Comparison of ENCODE assay signal across 1 cellular context in the genomic region with DNA sequence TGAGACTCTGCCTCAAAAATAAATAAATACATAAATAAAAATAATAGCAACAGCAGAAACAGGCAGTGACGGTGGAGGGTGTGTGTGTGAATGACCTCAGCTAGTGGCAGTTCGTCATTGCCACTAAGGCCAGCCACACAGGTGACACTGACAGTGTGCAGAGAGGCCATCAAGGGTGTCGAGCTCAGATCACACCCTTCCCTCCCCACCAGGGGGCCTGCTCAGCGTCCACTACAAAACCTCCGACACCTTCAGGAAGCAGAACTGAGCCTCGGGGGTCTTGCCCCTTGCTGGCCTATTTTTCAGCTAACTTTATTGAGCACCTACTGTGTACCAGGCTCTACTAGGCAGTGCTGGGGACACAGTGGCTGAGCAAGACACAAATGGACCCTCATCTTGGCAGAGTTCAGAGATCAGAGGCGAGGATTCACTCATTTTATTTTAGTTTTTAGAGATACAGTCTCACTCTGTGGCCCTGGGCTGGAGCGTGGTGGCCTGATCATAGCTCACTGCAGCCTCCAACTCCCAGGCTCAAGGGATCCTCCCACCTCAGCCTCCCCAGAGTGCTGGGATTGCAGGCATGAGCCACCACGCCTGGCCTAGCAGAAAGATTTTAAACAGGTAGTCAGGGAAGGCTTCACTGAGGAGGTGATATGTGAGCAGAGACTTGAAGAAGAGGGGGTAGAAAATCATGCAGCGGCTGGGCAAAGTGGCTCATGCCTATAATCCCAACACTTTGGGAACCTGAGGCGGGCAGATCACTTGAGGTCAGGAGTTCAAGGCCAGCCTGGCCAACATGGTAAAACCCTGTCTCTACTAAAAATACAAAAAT.
A peak's percentile ranks its signal among the peaks of the same experiment; 100 is the strongest.
TF ChIP-seq lines count a peak whose summit lies in the region.

No MANE protein-coding gene starts in this region.

TF ChIP-seq in HepG2, 621 proteins besides CTCF, POLR2A, EP300 and RAD21 (continued from another document and continues in another):
- TF ChIP-seq ZNF318 (CRISPR knock-in tag; IDR thresholded peaks at IDR 0.05), result no peak
- TF ChIP-seq ZNF460 (CRISPR knock-in tag; IDR thresholded peaks at IDR 0.05; ENCODE audit: borderline replicate concordance), result no peak
- no peak for TF ChIP-seq HES4 (CRISPR knock-in tag; IDR thresholded peaks at IDR 0.05; ENCODE audit: borderline replicate concordance)
- TF ChIP-seq USF2 (IDR thresholded peaks at IDR 0.05; ENCODE audit: low read depth, low read length), result no peak
- TF ChIP-seq USF2 (CRISPR knock-in tag; IDR thresholded peaks at IDR 0.05; ENCODE audit: borderline replicate concordance), result no peak
- no peak for TF ChIP-seq ZNF296 (CRISPR knock-in tag; conservative IDR thresholded peaks at IDR 0.05)
- TF ChIP-seq ZNF552 (CRISPR knock-in tag; IDR thresholded peaks at IDR 0.05; ENCODE audit: borderline replicate concordance), result no peak
- TF ChIP-seq CENPBD1 (CRISPR knock-in tag; IDR thresholded peaks at IDR 0.05; ENCODE audit: borderline replicate concordance, low read depth), result no peak
- no peak for TF ChIP-seq ZNF572 (CRISPR knock-in tag; IDR thresholded peaks at IDR 0.05)
- TF ChIP-seq CC2D1A (CRISPR knock-in tag; IDR thresholded peaks at IDR 0.05), result no peak
- no peak for TF ChIP-seq SOX13 (IDR thresholded peaks at IDR 0.05)
- TF ChIP-seq SOX13 (CRISPR knock-in tag; conservative IDR thresholded peaks at IDR 0.05 in 1 of 2, IDR thresholded peaks at IDR 0.05 in 1 of 2), result no peak
- no peak for TF ChIP-seq NPAS2 (CRISPR knock-in tag; IDR thresholded peaks at IDR 0.05; ENCODE audit: borderline replicate concordance)
- TF ChIP-seq ZNF275 (CRISPR knock-in tag; IDR thresholded peaks at IDR 0.05; ENCODE audit: borderline replicate concordance), result no peak
- TF ChIP-seq SKIL (CRISPR knock-in tag; IDR thresholded peaks at IDR 0.05; ENCODE audit: borderline replicate concordance), result no peak
- no peak for TF ChIP-seq ZNF343 (CRISPR knock-in tag; IDR thresholded peaks at IDR 0.05)
- no peak for TF ChIP-seq ZNF33A (CRISPR knock-in tag; IDR thresholded peaks at IDR 0.05; ENCODE audit: borderline replicate concordance)
- no peak for TF ChIP-seq CERS6 (CRISPR knock-in tag; IDR thresholded peaks at IDR 0.05)
- TF ChIP-seq, protein P1, sequence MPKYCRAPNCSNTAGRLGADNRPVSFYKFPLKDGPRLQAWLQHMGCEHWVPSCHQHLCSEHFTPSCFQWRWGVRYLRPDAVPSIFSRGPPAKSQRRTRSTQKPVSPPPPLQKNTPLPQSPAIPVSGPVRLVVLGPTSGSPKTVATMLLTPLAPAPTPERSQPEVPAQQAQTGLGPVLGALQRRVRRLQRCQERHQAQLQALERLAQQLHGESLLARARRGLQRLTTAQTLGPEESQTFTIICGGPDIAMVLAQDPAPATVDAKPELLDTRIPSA (CRISPR knock-in tag; IDR thresholded peaks at IDR 0.05; ENCODE audit: borderline replicate concordance), result no peak
- TF ChIP-seq, protein P2, sequence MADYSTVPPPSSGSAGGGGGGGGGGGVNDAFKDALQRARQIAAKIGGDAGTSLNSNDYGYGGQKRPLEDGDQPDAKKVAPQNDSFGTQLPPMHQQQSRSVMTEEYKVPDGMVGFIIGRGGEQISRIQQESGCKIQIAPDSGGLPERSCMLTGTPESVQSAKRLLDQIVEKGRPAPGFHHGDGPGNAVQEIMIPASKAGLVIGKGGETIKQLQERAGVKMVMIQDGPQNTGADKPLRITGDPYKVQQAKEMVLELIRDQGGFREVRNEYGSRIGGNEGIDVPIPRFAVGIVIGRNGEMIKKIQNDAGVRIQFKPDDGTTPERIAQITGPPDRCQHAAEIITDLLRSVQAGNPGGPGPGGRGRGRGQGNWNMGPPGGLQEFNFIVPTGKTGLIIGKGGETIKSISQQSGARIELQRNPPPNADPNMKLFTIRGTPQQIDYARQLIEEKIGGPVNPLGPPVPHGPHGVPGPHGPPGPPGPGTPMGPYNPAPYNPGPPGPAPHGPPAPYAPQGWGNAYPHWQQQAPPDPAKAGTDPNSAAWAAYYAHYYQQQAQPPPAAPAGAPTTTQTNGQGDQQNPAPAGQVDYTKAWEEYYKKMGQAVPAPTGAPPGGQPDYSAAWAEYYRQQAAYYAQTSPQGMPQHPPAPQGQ (CRISPR knock-in tag; IDR thresholded peaks at IDR 0.05; ENCODE audit: borderline replicate concordance), result no peak
- TF ChIP-seq SIN3B (IDR thresholded peaks at IDR 0.05; ENCODE audit: low read length), result no peak
- TF ChIP-seq AKAP8 (CRISPR knock-in tag; IDR thresholded peaks at IDR 0.05), result no peak
- no peak for TF ChIP-seq RFX5 (IDR thresholded peaks at IDR 0.05; ENCODE audit: low read depth, low read length)
- TF ChIP-seq GFI1 (CRISPR knock-in tag; IDR thresholded peaks at IDR 0.05; ENCODE audit: borderline replicate concordance), result no peak
- TF ChIP-seq CEBPG (CRISPR knock-in tag; IDR thresholded peaks at IDR 0.05), result peak; percentile 2; the same call in 1 of the 2 replicates
- TF ChIP-seq MEIS1 (CRISPR knock-in tag; IDR thresholded peaks at IDR 0.05; ENCODE audit: borderline replicate concordance), result 0 out of 2 replicates have a peak, but pooled peaks have one; percentile 58
- no peak for TF ChIP-seq RORA (CRISPR knock-in tag; IDR thresholded peaks at IDR 0.05)
- no peak for TF ChIP-seq ZBTB42 (CRISPR knock-in tag; IDR thresholded peaks at IDR 0.05)
- peak; percentile 24; the same call in 1 of the 2 replicates for TF ChIP-seq ZNF652 (CRISPR knock-in tag; IDR thresholded peaks at IDR 0.05; ENCODE audit: borderline replicate concordance, low read depth)
- no peak for TF ChIP-seq ZNF276 (CRISPR knock-in tag; IDR thresholded peaks at IDR 0.05; ENCODE audit: low read depth)
- no peak for TF ChIP-seq HHEX (CRISPR knock-in tag; IDR thresholded peaks at IDR 0.05)
- TF ChIP-seq, protein P3, sequence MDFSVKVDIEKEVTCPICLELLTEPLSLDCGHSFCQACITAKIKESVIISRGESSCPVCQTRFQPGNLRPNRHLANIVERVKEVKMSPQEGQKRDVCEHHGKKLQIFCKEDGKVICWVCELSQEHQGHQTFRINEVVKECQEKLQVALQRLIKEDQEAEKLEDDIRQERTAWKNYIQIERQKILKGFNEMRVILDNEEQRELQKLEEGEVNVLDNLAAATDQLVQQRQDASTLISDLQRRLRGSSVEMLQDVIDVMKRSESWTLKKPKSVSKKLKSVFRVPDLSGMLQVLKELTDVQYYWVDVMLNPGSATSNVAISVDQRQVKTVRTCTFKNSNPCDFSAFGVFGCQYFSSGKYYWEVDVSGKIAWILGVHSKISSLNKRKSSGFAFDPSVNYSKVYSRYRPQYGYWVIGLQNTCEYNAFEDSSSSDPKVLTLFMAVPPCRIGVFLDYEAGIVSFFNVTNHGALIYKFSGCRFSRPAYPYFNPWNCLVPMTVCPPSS (IDR thresholded peaks at IDR 0.05), result no peak
